1 cellular context compared by ENCODE assay signal in the genomic region with DNA sequence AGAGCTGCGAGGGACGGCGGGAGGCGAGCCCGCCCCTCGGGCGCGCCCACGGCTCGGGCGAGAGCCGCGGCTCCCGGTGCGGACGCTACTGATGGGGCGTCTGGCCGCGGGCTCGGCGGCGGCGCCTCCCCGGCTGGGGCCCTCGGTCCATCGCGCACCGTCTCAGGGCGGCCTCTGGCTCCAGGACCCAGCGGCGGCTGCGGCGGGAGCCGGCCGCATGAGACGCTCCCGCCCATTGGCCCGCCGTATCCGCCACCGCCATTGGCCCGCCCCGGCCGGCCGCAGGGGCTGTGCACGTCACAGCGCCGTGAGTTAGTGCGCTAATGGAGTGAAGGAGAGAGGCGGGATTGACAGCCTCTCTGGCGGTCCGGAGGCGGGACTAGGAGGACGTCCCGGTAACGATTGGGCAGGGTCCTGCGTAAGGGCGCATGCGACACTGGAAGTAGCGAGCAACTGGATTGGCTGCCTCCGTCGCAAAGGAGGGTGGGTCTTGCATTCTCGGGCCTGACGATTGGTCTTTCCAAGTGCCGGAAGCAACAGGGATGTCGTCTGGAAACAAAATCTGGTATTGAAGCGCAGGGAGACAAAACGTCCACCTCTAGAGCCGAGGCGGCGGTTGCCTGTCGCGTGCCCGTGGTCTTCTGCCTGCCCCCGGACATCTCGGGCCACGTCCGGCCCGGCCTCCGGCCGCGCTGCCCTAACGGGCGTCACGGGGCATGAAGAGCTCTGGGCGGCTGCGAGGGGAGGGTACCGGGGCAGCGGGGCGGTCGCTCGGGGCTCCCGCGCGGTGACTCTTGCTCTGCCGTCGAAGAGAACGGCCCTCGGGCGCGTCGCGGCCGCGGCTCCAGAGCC.
A peak's percentile ranks its signal among the peaks of the same experiment; 100 is the strongest.
TF ChIP-seq lines count a peak whose summit lies in the region.

Gene ANKRD11, minus strand, starts transcription at position 176 of the 852 bp plus-strand sequence. CDS start 173,542 bp downstream, outside the sequence.

TF ChIP-seq in GM12878, 131 proteins besides CTCF, POLR2A, EP300 and RAD21 (continued from another document and continues in another):
- TF ChIP-seq, protein P1, sequence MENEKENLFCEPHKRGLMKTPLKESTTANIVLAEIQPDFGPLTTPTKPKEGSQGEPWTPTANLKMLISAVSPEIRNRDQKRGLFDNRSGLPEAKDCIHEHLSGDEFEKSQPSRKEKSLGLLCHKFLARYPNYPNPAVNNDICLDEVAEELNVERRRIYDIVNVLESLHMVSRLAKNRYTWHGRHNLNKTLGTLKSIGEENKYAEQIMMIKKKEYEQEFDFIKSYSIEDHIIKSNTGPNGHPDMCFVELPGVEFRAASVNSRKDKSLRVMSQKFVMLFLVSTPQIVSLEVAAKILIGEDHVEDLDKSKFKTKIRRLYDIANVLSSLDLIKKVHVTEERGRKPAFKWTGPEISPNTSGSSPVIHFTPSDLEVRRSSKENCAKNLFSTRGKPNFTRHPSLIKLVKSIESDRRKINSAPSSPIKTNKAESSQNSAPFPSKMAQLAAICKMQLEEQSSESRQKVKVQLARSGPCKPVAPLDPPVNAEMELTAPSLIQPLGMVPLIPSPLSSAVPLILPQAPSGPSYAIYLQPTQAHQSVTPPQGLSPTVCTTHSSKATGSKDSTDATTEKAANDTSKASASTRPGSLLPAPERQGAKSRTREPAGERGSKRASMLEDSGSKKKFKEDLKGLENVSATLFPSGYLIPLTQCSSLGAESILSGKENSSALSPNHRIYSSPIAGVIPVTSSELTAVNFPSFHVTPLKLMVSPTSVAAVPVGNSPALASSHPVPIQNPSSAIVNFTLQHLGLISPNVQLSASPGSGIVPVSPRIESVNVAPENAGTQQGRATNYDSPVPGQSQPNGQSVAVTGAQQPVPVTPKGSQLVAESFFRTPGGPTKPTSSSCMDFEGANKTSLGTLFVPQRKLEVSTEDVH (IDR thresholded peaks at IDR 0.05; ENCODE audit: low read depth, partially characterized antibody) = no peak
- TF ChIP-seq FOXK2 (IDR thresholded peaks at IDR 0.05) (peak; percentile 65; the same call in 1 of the 2 replicates), HDAC2 (IDR thresholded peaks at IDR 0.05) (no peak), E2F4 (IDR thresholded peaks at IDR 0.05; ENCODE audit: low read depth, low read length) (no peak; the same call in 1 of the 2 replicates), LARP7 (IDR thresholded peaks at IDR 0.05) (peak; percentile 94), ZNF274 (IDR thresholded peaks at IDR 0.05; ENCODE audit: insufficient read depth, insufficient read length) (no peak), FOXM1 (IDR thresholded peaks at IDR 0.05; ENCODE audit: low read depth, low read length) (no peak), CREB1 (IDR thresholded peaks at IDR 0.05; ENCODE audit: low read depth) (peak; percentile 95), MLLT1 (IDR thresholded peaks at IDR 0.05) (no peak), RAD51 (IDR thresholded peaks at IDR 0.05) (no peak), NFYA (IDR thresholded peaks at IDR 0.05; ENCODE audit: borderline replicate concordance, low read depth, low read length) (peak; percentile 56; the same call in 1 of the 2 replicates), YY1 (IDR thresholded peaks at IDR 0.05; ENCODE audit: low read depth, low read length) (peak; percentile 69), HSF1 (IDR thresholded peaks at IDR 0.05; ENCODE audit: low read depth, low read length) (no peak), ASH2L (IDR thresholded peaks at IDR 0.05; ENCODE audit: borderline replicate concordance, low read depth) (no peak), MXI1 (IDR thresholded peaks at IDR 0.05; ENCODE audit: low read depth, low read length) (peak; percentile 60), CREM (IDR thresholded peaks at IDR 0.05; ENCODE audit: low read depth) (peak; percentile 93), KDM1A (IDR thresholded peaks at IDR 0.05; ENCODE audit: borderline replicate concordance) (no peak), SRF (IDR thresholded peaks at IDR 0.05; ENCODE audit: low read depth in 2 of 2, low read length in 2 of 2) (no peak), CHD4 (IDR thresholded peaks at IDR 0.05) (no peak), PAX8 (IDR thresholded peaks at IDR 0.05) (no peak), SP1 (IDR thresholded peaks at IDR 0.05; ENCODE audit: low read depth, low read length) (peak; percentile 99), ZNF24 (IDR thresholded peaks at IDR 0.05) (0 out of 2 replicates have a peak, but pooled peaks have one; percentile 38), ZZZ3 (IDR thresholded peaks at IDR 0.05; ENCODE audit: control insufficient read depth, insufficient read length, low read depth) (no peak), FOS (IDR thresholded peaks at IDR 0.05; ENCODE audit: borderline replicate concordance, extremely low read depth, insufficient read length) (peak; percentile 78), BACH1 (IDR thresholded peaks at IDR 0.05; ENCODE audit: borderline replicate concordance) (peak; percentile 66; the same call in 1 of the 2 replicates), GATAD2B (conservative IDR thresholded peaks at IDR 0.05; ENCODE audit: low read depth) (peak; percentile 69), BCLAF1 (IDR thresholded peaks at IDR 0.05) (no peak), ZBED1 (IDR thresholded peaks at IDR 0.05; ENCODE audit: borderline replicate concordance) (no peak), SIN3A (IDR thresholded peaks at IDR 0.05; ENCODE audit: low read depth, low read length) (peak; percentile 86), JUND (IDR thresholded peaks at IDR 0.05; ENCODE audit: low read depth, low read length) (0 out of 2 replicates have a peak, but pooled peaks have one; percentile 6)
- TF ChIP-seq, protein P2, sequence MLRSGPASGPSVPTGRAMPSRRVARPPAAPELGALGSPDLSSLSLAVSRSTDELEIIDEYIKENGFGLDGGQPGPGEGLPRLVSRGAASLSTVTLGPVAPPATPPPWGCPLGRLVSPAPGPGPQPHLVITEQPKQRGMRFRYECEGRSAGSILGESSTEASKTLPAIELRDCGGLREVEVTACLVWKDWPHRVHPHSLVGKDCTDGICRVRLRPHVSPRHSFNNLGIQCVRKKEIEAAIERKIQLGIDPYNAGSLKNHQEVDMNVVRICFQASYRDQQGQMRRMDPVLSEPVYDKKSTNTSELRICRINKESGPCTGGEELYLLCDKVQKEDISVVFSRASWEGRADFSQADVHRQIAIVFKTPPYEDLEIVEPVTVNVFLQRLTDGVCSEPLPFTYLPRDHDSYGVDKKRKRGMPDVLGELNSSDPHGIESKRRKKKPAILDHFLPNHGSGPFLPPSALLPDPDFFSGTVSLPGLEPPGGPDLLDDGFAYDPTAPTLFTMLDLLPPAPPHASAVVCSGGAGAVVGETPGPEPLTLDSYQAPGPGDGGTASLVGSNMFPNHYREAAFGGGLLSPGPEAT (IDR thresholded peaks at IDR 0.05; ENCODE audit: low read depth) = peak; percentile 50; the same call in 1 of the 2 replicates
- TF ChIP-seq, protein P3, sequence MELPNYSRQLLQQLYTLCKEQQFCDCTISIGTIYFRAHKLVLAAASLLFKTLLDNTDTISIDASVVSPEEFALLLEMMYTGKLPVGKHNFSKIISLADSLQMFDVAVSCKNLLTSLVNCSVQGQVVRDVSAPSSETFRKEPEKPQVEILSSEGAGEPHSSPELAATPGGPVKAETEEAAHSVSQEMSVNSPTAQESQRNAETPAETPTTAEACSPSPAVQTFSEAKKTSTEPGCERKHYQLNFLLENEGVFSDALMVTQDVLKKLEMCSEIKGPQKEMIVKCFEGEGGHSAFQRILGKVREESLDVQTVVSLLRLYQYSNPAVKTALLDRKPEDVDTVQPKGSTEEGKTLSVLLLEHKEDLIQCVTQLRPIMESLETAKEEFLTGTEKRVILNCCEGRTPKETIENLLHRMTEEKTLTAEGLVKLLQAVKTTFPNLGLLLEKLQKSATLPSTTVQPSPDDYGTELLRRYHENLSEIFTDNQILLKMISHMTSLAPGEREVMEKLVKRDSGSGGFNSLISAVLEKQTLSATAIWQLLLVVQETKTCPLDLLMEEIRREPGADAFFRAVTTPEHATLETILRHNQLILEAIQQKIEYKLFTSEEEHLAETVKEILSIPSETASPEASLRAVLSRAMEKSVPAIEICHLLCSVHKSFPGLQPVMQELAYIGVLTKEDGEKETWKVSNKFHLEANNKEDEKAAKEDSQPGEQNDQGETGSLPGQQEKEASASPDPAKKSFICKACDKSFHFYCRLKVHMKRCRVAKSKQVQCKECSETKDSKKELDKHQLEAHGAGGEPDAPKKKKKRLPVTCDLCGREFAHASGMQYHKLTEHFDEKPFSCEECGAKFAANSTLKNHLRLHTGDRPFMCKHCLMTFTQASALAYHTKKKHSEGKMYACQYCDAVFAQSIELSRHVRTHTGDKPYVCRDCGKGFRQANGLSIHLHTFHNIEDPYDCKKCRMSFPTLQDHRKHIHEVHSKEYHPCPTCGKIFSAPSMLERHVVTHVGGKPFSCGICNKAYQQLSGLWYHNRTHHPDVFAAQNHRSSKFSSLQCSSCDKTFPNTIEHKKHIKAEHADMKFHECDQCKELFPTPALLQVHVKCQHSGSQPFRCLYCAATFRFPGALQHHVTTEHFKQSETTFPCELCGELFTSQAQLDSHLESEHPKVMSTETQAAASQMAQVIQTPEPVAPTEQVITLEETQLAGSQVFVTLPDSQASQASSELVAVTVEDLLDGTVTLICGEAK (IDR thresholded peaks at IDR 0.05; ENCODE audit: borderline replicate concordance) = peak; percentile 30; the same call in 1 of the 2 replicates
- TF ChIP-seq, protein P4, sequence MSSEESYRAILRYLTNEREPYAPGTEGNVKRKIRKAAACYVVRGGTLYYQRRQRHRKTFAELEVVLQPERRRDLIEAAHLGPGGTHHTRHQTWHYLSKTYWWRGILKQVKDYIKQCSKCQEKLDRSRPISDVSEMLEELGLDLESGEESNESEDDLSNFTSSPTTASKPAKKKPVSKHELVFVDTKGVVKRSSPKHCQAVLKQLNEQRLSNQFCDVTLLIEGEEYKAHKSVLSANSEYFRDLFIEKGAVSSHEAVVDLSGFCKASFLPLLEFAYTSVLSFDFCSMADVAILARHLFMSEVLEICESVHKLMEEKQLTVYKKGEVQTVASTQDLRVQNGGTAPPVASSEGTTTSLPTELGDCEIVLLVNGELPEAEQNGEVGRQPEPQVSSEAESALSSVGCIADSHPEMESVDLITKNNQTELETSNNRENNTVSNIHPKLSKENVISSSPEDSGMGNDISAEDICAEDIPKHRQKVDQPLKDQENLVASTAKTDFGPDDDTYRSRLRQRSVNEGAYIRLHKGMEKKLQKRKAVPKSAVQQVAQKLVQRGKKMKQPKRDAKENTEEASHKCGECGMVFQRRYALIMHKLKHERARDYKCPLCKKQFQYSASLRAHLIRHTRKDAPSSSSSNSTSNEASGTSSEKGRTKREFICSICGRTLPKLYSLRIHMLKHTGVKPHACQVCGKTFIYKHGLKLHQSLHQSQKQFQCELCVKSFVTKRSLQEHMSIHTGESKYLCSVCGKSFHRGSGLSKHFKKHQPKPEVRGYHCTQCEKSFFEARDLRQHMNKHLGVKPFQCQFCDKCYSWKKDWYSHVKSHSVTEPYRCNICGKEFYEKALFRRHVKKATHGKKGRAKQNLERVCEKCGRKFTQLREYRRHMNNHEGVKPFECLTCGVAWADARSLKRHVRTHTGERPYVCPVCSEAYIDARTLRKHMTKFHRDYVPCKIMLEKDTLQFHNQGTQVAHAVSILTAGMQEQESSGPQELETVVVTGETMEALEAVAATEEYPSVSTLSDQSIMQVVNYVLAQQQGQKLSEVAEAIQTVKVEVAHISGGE (CRISPR knock-in tag; IDR thresholded peaks at IDR 0.05) = no peak
